In the genomic region with DNA sequence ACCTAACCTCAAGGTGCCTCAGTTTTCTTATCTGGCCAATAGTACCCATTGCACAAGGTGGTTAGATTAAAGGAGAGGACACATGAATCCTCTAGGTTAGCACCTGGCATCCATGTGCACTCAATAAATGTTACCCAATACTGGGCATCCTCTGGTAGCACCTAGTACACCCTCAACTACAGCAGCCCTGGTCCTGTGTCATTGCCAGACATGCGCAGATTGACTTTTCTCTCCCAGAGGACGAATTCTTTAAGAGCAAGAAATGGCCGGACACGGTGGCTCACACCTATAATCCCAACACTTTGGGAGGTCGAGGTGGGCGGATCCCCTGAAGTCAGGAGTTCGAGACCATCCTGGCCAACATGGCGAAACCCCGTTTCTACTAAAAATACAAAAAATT, we compare ENCODE assay signal across 33 cellular contexts. TPM values are rescaled to one million over a fixed set of nuclear protein-coding genes. Genes with fewer than 3 reads are reported as not detected.
"Had no signal": no experiment of that assay in that cellular context is flagged by ENCODE, and none has a peak within 500 bp of the region (broad histone marks: within the 10 kb centered on the region; RNA-seq: fewer than 3 reads in every experiment).

No MANE protein-coding gene starts in this region.

- H3K9me3 ChIP-seq: ascending aorta, SJCRH30 had no signal

- H3K4me1 ChIP-seq: SJCRH30 had no signal

- ATAC-seq: activated CD8-positive, alpha-beta T cell treated with anti-CD3 and anti-CD28 coated beads for 36 hours; activated T-cell treated with anti-CD3 and anti-CD28 coated beads, Interleukin-2, amount 50 U/mL, for 72 hours; activated T-helper 17 cell treated with anti-CD3 and anti-CD28 coated beads, Interleukin-2, amount 50 U/mL, for 72 hours had no signal

- H3K4me3 ChIP-seq: ascending aorta, SJCRH30, SK-N-MC had no signal

- H3K27ac ChIP-seq: KMS-11, SJCRH30, SK-N-MC had no signal

- H3K27me3 ChIP-seq: ascending aorta, SJCRH30 had no signal

- H3K4me2 ChIP-seq: KMS-11 had no signal

- DNase-seq: activated CD4-positive, alpha-beta T cell treated with anti-CD3 and anti-CD28 coated beads, Interleukin-2, amount 10 ng/mL, durations not matched to agents 24 days and 14 days; activated CD4-positive, alpha-beta T cell treated with anti-CD3 and anti-CD28 coated beads, Interleukin-2, amount 50 U/mL, for 4 hours; activated CD8-positive, alpha-beta T cell treated with anti-CD3 and anti-CD28 coated beads for 36 hours; activated effector memory CD4-positive, alpha-beta T cell treated with anti-CD3 and anti-CD28 coated beads, Interleukin-2, amount 50 U/mL, for 16 hours; activated naive CD4-positive, alpha-beta T cell; activated naive CD4-positive, alpha-beta T cell treated with anti-CD3 and anti-CD28 coated beads, Interleukin-2, amount 50 U/mL, for 16 hours; activated naive CD8-positive, alpha-beta T cell treated with anti-CD3 and anti-CD28 coated beads for 36 hours; activated T-cell treated with anti-CD3 and anti-CD28 coated beads, Interleukin-2, amount 50 U/mL, for 1 hour; activated T-cell treated with anti-CD3 and anti-CD28 coated beads, Interleukin-2, amount 50 U/mL, for 72 hours; amniotic stem cell; MM.1S; MV-4-11; NCI-H1092; NCI-H1436 treated with DMSO at 0.1 percent for 48 hours; NCI-H1694 treated with DMSO at 0.1 percent for 48 hours; NCI-H2029; NCI-H345; NCI-H526; NCI-H748 treated with DMSO at 0.1 percent for 48 hours; NK-92 treated with Interleukin-12 subunit alpha and Interleukin-12 subunit beta, amount 100 ng/mL, for 24 hours; Right ventricle myocardium superior; SJCRH30; T1000 had no signal

RNA-seq across cellular contexts. Expression of gene CFAP97D1, which starts 8.8 kb away (rescaled TPM):
- total RNA-seq: activated CD4-positive, alpha-beta T cell treated with anti-CD3 and anti-CD28 coated beads, Interleukin-2, amount 10 ng/mL, durations not matched to agents 24 days and 14 days; activated CD8-positive, alpha-beta memory T cell treated with anti-CD3 and anti-CD28 coated beads for 36 hours; activated naive CD8-positive, alpha-beta T cell treated with anti-CD3 and anti-CD28 coated beads for 36 hours; activated T-cell treated with anti-CD3 and anti-CD28 coated beads, Interleukin-2, amount 50 U/mL, for 72 hours; activated T-helper 17 cell treated with anti-CD3 and anti-CD28 coated beads, Interleukin-2, amount 50 U/mL, for 72 hours; ascending aorta; cardiac septum; NCI-H460; Right ventricle myocardium superior; SJCRH30; T-helper 1 cell treated with Interleukin-12 subunit alpha and Interleukin-12 subunit beta and Interleukin-4 antibody, amounts not matched to agents 30 ng/mL and 1 ng/mL, for 36 hours; T-helper 2 cell treated with Interferon-gamma antibody and Interleukin-4, amounts not matched to agents 100 ng/mL and 5 ng/mL, for 36 hours had no signal

RNA-seq across cellular contexts. Expression of gene SOST, which starts 12.9 kb away (rescaled TPM):
- total RNA-seq: activated CD4-positive, alpha-beta T cell treated with anti-CD3 and anti-CD28 coated beads, Interleukin-2, amount 10 ng/mL, durations not matched to agents 24 days and 14 days; activated CD8-positive, alpha-beta memory T cell treated with anti-CD3 and anti-CD28 coated beads for 36 hours; activated CD8-positive, alpha-beta T cell treated with anti-CD3 and anti-CD28 coated beads for 36 hours; activated naive CD8-positive, alpha-beta T cell treated with anti-CD3 and anti-CD28 coated beads for 36 hours; activated T-cell treated with anti-CD3 and anti-CD28 coated beads, Interleukin-2, amount 50 U/mL, for 72 hours; activated T-helper 17 cell treated with anti-CD3 and anti-CD28 coated beads, Interleukin-2, amount 50 U/mL, for 72 hours; LHCN-M2; NCI-H460; Right ventricle myocardium superior; SJCRH30; T-helper 1 cell treated with Interleukin-12 subunit alpha and Interleukin-12 subunit beta and Interleukin-4 antibody, amounts not matched to agents 30 ng/mL and 1 ng/mL, for 36 hours; T-helper 2 cell treated with Interferon-gamma antibody and Interleukin-4, amounts not matched to agents 100 ng/mL and 5 ng/mL, for 36 hours had no signal
